Comparison of ENCODE assay signal across 8 cellular contexts in genomic region chrX:49761481-49761880, GRCh38.
DNase-seq lines count a peak whose midpoint lies in the region; ATAC-seq lines count a peak whose summit lies in the region.

No MANE protein-coding gene starts in this region.

- no peaks in the 10 kb centered on the region for H3K27me3 ChIP-seq in right cardiac atrium (ENCODE audit: control insufficient read depth, insufficient read depth)

- ATAC-seq in HG03196 (IDR thresholded peaks at IDR 0.05; ENCODE audit: unreplicated experiment) (no peak), right cardiac atrium (no peak), GM18858 (IDR thresholded peaks at IDR 0.05; ENCODE audit: unreplicated experiment) (no peak)

- H3K4me3 ChIP-seq in right cardiac atrium (ENCODE audit: low read length) = no peak overlapping the region

- H3K4me1 ChIP-seq in right cardiac atrium (ENCODE audit: control insufficient read depth, insufficient read depth, low read length) = no peaks in the 10 kb centered on the region

- H3K27ac ChIP-seq in right cardiac atrium (ENCODE audit: low read length) = no peak overlapping the region

- no peaks in the 10 kb centered on the region for H3K9me3 ChIP-seq in right cardiac atrium (ENCODE audit: control insufficient read depth, low read length)

- 10% methylated on average over 2 of the region's 2 CpGs for WGBS in right cardiac atrium

- intact Hi-C loops in right cardiac atrium (cut with DNase I) = no loop called here

- peak; percentile 3 for DNase-seq in activated CD4-positive, alpha-beta T cell treated with anti-CD3 and anti-CD28 coated beads for 48 hours
- DNase-seq in activated CD4-positive, alpha-beta T cell treated with anti-CD3 and anti-CD28 coated beads, Interleukin-2, amount 50 U/mL, for 4 hours = no peak
- DNase-seq in NAMALWA (ENCODE audit: low spot score) (peak; percentile 37), pons (ENCODE audit: low spot score) (peak; percentile 20), right cardiac atrium (no peak)
- peak; percentile 3 for DNase-seq in central memory CD4-positive, alpha-beta T cell

Comparison
In these comparisons a context has a peak if more than half of its experiments do, and no peak if none do; other contexts are left out.
1. DNase-seq: peak in activated CD4-positive, alpha-beta T cell treated with anti-CD3 and anti-CD28 coated beads for 48 hours (single experiment), NAMALWA (single experiment), central memory CD4-positive, alpha-beta T cell (single experiment) and pons (single experiment); none in activated CD4-positive, alpha-beta T cell treated with anti-CD3 and anti-CD28 coated beads, Interleukin-2, amount 50 U/mL, for 4 hours (0 of 2) and right cardiac atrium (0 of 3).